ENCODE assay signal across 34 cellular contexts in genomic region chr9:11743356-11743755, GRCh38.
"Had no signal": no experiment of that assay in that cellular context is flagged by ENCODE, and none has a peak within 500 bp of the region (broad histone marks: within the 10 kb centered on the region; RNA-seq: fewer than 3 reads in every experiment).

No MANE protein-coding gene starts in this region.

- H3K36me3 ChIP-seq: MG63 had no signal

- H3K4me3 ChIP-seq: MG63 had no signal

- H3K27me3 ChIP-seq: MG63 had no signal

- H3K9me3 ChIP-seq: MG63 had no signal

- DNase-seq: Karpas-422, Kasumi-1, MG63, MM.1S, MV-4-11, NCI-H1048, NCI-H1092, NCI-H1092 treated with DMSO at 0.1 percent for 48 hours, NCI-H1105, NCI-H1105 treated with DMSO at 0.1 percent for 48 hours, NCI-H1417, NCI-H1417 treated with DMSO at 0.1 percent for 48 hours, NCI-H1436, NCI-H1436 treated with DMSO at 0.1 percent for 48 hours, NCI-H146, NCI-H1694, NCI-H1694 treated with DMSO at 0.1 percent for 48 hours, NCI-H187, NCI-H187 treated with DMSO at 0.1 percent for 48 hours, NCI-H2029, NCI-H2029 treated with DMSO at 0.1 percent for 48 hours, NCI-H2081, NCI-H2081 treated with DMSO at 0.1 percent for 48 hours, NCI-H2107, NCI-H2171, NCI-H2171 treated with DMSO at 0.1 percent for 48 hours, NCI-H2227 treated with DMSO at 0.1 percent for 48 hours, NCI-H226, NCI-H345, NCI-H446, NCI-H446 treated with DMSO at 0.1 percent for 48 hours, NCI-H510A, NCI-H510A treated with DMSO at 0.1 percent for 48 hours, NCI-H524 had no signal
